ENCODE assay signal across 9 cellular contexts in genomic region chr10:128046934-128047251, GRCh38.
DNase-seq lines count a peak whose midpoint lies in the region; ATAC-seq and TF ChIP-seq lines count a peak whose summit lies in the region.
"Had no signal": no experiment of that assay in that cellular context is flagged by ENCODE, and none has a peak within 500 bp of the region (broad histone marks: within the 10 kb centered on the region; RNA-seq: fewer than 3 reads in every experiment).

No MANE protein-coding gene starts in this region.

- H3K9me3 ChIP-seq in HCT116 (ENCODE audit: control insufficient read depth in 1 of 2, insufficient read depth in 1 of 2, low read depth in 1 of 2, low read length in 2 of 2) (no peaks in the 10 kb centered on the region), osteoblast (ENCODE audit: low read depth, low read length) (no peaks in the 10 kb centered on the region)

- H3K4me1 ChIP-seq in HCT116 (ENCODE audit: control insufficient read depth in 1 of 2, insufficient read depth in 2 of 2, low read length in 2 of 2) (peaks cover 10 to 23% of the 10 kb centered on the region in 2 experiments; a peak in 3 of 4 replicates), osteoblast (ENCODE audit: insufficient read depth, low read length) (peaks cover 13% of the 10 kb centered on the region)

- H3K27ac Mint-ChIP-seq in activated naive CD8-positive, alpha-beta T cell treated with anti-CD3 and anti-CD28 coated beads for 36 hours, result peak overlapping the region; percentile 90

- H3K36me3 ChIP-seq in HCT116 (ENCODE audit: control insufficient read depth in 1 of 2, insufficient read depth in 2 of 2, low read length in 2 of 2) (no peaks in the 10 kb centered on the region), osteoblast (ENCODE audit: insufficient read depth, low read length) (peaks cover 3% of the 10 kb centered on the region)

- H3K79me2 ChIP-seq in HCT116 (ENCODE audit: insufficient read depth, low read length) (no peaks in the 10 kb centered on the region), osteoblast (ENCODE audit: insufficient read depth, low read length) (no peaks in the 10 kb centered on the region)

- H3K4me3 Mint-ChIP-seq in activated naive CD8-positive, alpha-beta T cell treated with anti-CD3 and anti-CD28 coated beads for 36 hours, result peak overlapping the region; percentile 89

- TF ChIP-seq POLR2A in GM18505 (IDR thresholded peaks at IDR 0.05; ENCODE audit: borderline replicate concordance, extremely low read depth, insufficient read depth, insufficient read length) (no peak), HCT116 (IDR thresholded peaks at IDR 0.05; ENCODE audit: borderline replicate concordance, extremely low read depth, insufficient read depth, insufficient read length) (no peak)

- CTCF ChIA-PET in HCT116 (lab: Charles Lee), result interaction anchor here (1.1 to 3.2 kb wide), 7 partner anchors 10 to 193 kb away, joined by 3 to 35 read pairs (median 4); no protein-coding TSS in a partner anchor

- H3K4me2 ChIP-seq in HCT116 (ENCODE audit: low read length), result peak overlapping the region; percentile 77
- no peak overlapping the region for H3K4me2 ChIP-seq in osteoblast (ENCODE audit: insufficient read depth, low read length)

- H3K9me2 ChIP-seq in HCT116 (ENCODE audit: insufficient read depth), result no peaks in the 10 kb centered on the region

- TF ChIP-seq RAD21 in HCT116 (IDR thresholded peaks at IDR 0.05; ENCODE audit: low read depth), result no peak

- no peak overlapping the region for H2AFZ ChIP-seq in HCT116 (ENCODE audit: low read depth, low read length, poor library complexity, severe bottlenecking)
- peak overlapping the region; percentile 59 for H2AFZ ChIP-seq in osteoblast (ENCODE audit: low read length)

- peak overlapping the region; percentile 57 for H3K9ac ChIP-seq in HCT116 (ENCODE audit: low read length)

- RAD21 ChIA-PET in HCT116 (lab: Charles Lee; ENCODE audit: low non-redundant PET in 1 of 2, low total read pairs in 2 of 2, uncharacterized antibody in 2 of 2, unreplicated experiment in 2 of 2), result interaction anchor here in 1 of 2 experiments (0.9 kb wide), 1 partner anchor 22 kb away, joined by 3 read pairs; no protein-coding TSS in a partner anchor

- H4K20me1 ChIP-seq in HCT116 (ENCODE audit: insufficient read depth) (no peaks in the 10 kb centered on the region), osteoblast (ENCODE audit: insufficient read depth, low read length) (no peaks in the 10 kb centered on the region)

- H3K36me3 Mint-ChIP-seq in activated naive CD8-positive, alpha-beta T cell treated with anti-CD3 and anti-CD28 coated beads for 36 hours, result peaks cover 23% of the 10 kb centered on the region

- H3K27me3 Mint-ChIP-seq in activated naive CD8-positive, alpha-beta T cell treated with anti-CD3 and anti-CD28 coated beads for 36 hours, result no peaks in the 10 kb centered on the region

- peak overlapping the region; percentile 34; the same call in 1 of the 2 replicates for H3K27ac ChIP-seq in HCT116 (ENCODE audit: low read depth, low read length)
- H3K27ac ChIP-seq in osteoblast (ENCODE audit: low read depth, low read length), result no peak overlapping the region

- H3K27me3 ChIP-seq in HCT116 (ENCODE audit: insufficient read depth, low read length) (no peaks in the 10 kb centered on the region), osteoblast (ENCODE audit: insufficient read depth, low read length) (no peaks in the 10 kb centered on the region)

- H3K4me1 Mint-ChIP-seq in activated naive CD8-positive, alpha-beta T cell treated with anti-CD3 and anti-CD28 coated beads for 36 hours, result peaks cover 31% of the 10 kb centered on the region

- BruUV-seq in HCT116 (replicated peaks; lab: Mats Ljungman, UMichigan), result no TSS peak

- POLR2A ChIA-PET in HCT116 (lab: Charles Lee), result interaction anchor here (0.7 to 1.6 kb wide), 4 partner anchors 11 to 48 kb away, joined by 3 to 6 read pairs (median 4); no protein-coding TSS in a partner anchor

- no peaks in the 10 kb centered on the region for H3K9me3 Mint-ChIP-seq in activated naive CD8-positive, alpha-beta T cell treated with anti-CD3 and anti-CD28 coated beads for 36 hours

- no peak for DNase-seq in HCT116 (ENCODE audit: low read depth, low spot score)
- no peak for DNase-seq in activated naive CD8-positive, alpha-beta T cell treated with anti-CD3 and anti-CD28 coated beads for 36 hours
- DNase-seq in osteoblast (ENCODE audit: insufficient read length, low spot score, missing footprints), result no peak
- no peak for DNase-seq in SW480 (ENCODE audit: low spot score)
- DNase-seq in MV-4-11 (lab: John Stamatoyannopoulos, UW), result no peak
- DNase-seq in DMS 273 (lab: John Stamatoyannopoulos, UW; ENCODE audit: unreplicated experiment), result no peak
- DNase-seq: NCI-H1694 treated with DMSO at 0.1 percent for 48 hours had no signal

- intact Hi-C loops in HCT116 (cut with micrococcal nuclease), result no loop called here

- no peak for TF ChIP-seq CTCF in HCT116 (IDR thresholded peaks at IDR 0.05 in 2 of 3, conservative IDR thresholded peaks at IDR 0.05 in 1 of 3; ENCODE audit: borderline replicate concordance in 1 of 3, insufficient read depth in 1 of 3, low read depth in 2 of 3, low read length in 2 of 3)
- TF ChIP-seq CTCF in osteoblast (IDR thresholded peaks at IDR 0.05; ENCODE audit: extremely low read depth, low read depth, low read length), result no peak

- ATAC-seq in GM18505 (IDR thresholded peaks at IDR 0.05; ENCODE audit: unreplicated experiment) (peak; percentile 1), HCT116 (peak; percentile 26), GM21825 (IDR thresholded peaks at IDR 0.05; ENCODE audit: unreplicated experiment) (no peak)

- H3K4me3 ChIP-seq in HCT116 (replicated peaks in 1 of 2; ENCODE audit: low read depth in 1 of 2, low read length in 2 of 2) (peak overlapping the region; percentile 43 to 52), osteoblast (ENCODE audit: insufficient read depth, low read length) (no peak overlapping the region)

TF ChIP-seq in HCT116, 20 proteins besides CTCF, POLR2A, EP300 and RAD21:
- TF ChIP-seq TCF7L2 (IDR thresholded peaks at IDR 0.05; ENCODE audit: borderline replicate concordance, extremely low read depth, insufficient read depth, insufficient read length) (no peak), POLR2AphosphoS5 (IDR thresholded peaks at IDR 0.05; ENCODE audit: low read depth, low read length) (no peak), ATF3 (IDR thresholded peaks at IDR 0.05) (no peak), YY1 (IDR thresholded peaks at IDR 0.05; ENCODE audit: extremely low read depth, insufficient replicate concordance, low read depth, low read length) (no peak), CBX3 (IDR thresholded peaks at IDR 0.05; ENCODE audit: low read depth) (no peak)
